ENCODE assay signal across 11 cellular contexts in the genomic region with DNA sequence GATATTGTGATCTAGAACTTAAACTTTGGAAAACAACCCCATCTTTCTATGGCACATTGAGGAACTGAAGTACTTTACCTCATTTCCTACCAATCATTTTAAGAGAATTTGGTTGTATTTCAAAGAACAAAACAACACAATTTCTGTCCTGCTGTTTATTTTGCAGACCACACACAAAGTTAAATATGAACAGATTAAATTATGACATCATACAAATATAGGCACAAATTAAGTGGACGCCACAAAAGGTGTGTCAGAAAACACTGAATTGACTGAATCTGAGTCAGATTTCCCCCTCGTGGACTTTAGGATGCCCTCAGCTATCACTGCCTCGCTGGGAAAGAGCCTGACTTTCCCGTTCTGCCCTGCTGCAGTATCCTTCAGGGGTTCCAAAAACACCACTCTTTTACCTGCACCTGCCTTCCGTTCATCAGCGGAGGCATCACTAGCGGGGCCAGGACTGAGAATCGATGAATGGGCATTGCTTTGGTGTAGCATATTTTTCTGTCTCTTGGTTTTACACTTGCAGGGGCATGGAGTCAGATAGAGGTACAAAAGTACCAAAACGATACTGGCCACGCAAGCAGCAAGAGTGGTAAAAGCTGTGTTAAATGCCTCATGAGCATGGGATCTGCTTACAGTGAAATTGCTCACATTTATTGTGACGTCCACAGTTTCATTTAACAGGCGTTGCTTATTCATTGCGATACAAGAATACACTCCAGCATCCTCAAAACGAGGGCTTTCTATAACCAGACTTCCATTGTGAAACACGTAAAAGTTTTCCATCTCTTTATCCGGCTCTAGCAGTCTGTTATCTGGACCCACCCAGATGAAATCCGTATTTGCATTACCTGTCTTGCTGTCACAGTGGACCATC. TPM values are rescaled to one million over a fixed set of nuclear protein-coding genes. Genes with fewer than 3 reads are reported as not detected.
DNase-seq lines count a peak whose midpoint lies in the region; ATAC-seq and TF ChIP-seq lines count a peak whose summit lies in the region.
"Had no signal": no experiment of that assay in that cellular context is flagged by ENCODE, and none has a peak within 500 bp of the region (broad histone marks: within the 10 kb centered on the region; RNA-seq: fewer than 3 reads in every experiment).

No MANE protein-coding gene starts in this region.

- H3K18ac ChIP-seq in mesenchymal stem cell (ENCODE audit: low read depth in 1 of 2, low read length in 2 of 2), result no peak overlapping the region

- H2BK120ac ChIP-seq in mesenchymal stem cell (ENCODE audit: low read depth, low read length), result no peak overlapping the region

- H3K14ac ChIP-seq in mesenchymal stem cell (ENCODE audit: low read length in 2 of 2), result no peak overlapping the region

- no peaks in the 10 kb centered on the region for H3K79me2 ChIP-seq in OCI-LY7 (ENCODE audit: insufficient read depth, low read depth, low read length)

- H3K23ac ChIP-seq in mesenchymal stem cell (ENCODE audit: low read length in 2 of 2), result no peak overlapping the region

- no peaks in the 10 kb centered on the region for H3K9me2 ChIP-seq in OCI-LY7 (ENCODE audit: insufficient read depth, low read length)

- H3K9ac ChIP-seq in mesenchymal stem cell (ENCODE audit: low read length), result no peak overlapping the region
- H3K9ac ChIP-seq: KMS-11 had no signal

- TF ChIP-seq CTCF in upper lobe of right lung (IDR thresholded peaks at IDR 0.05), result no peak
- no peak for TF ChIP-seq CTCF in OCI-LY7 (conservative IDR thresholded peaks at IDR 0.05; ENCODE audit: low read length)

- H2BK15ac ChIP-seq in mesenchymal stem cell (ENCODE audit: low read depth, poor library complexity, severe bottlenecking), result no peak overlapping the region

- H3K9me3 ChIP-seq in mesenchymal stem cell (ENCODE audit: control insufficient read depth, low read length) (no peaks in the 10 kb centered on the region), upper lobe of right lung (no peaks in the 10 kb centered on the region), OCI-LY7 (ENCODE audit: low read length) (no peaks in the 10 kb centered on the region)

- peaks cover 4% of the 10 kb centered on the region for H3K79me1 ChIP-seq in mesenchymal stem cell (replicated peaks; ENCODE audit: low read length, poor library complexity, severe bottlenecking)

- H3K36me3 ChIP-seq in mesenchymal stem cell (ENCODE audit: control insufficient read depth in 1 of 2, insufficient read depth in 2 of 2, low read depth in 1 of 2, low read length in 2 of 2) (peaks cover 0 to 3% of the 10 kb centered on the region in 2 experiments), upper lobe of right lung (no peaks in the 10 kb centered on the region), OCI-LY7 (ENCODE audit: insufficient read depth, low read length) (no peaks in the 10 kb centered on the region)

- no peak overlapping the region for H4K8ac ChIP-seq in mesenchymal stem cell (ENCODE audit: low read length)

- H3K4me3 ChIP-seq in mesenchymal stem cell (ENCODE audit: insufficient read depth in 1 of 2, low read depth in 1 of 2, low read length in 2 of 2) (peak overlapping the region in 1 of 2 experiments; percentile 18), upper lobe of right lung (peak overlapping the region; percentile 73), OCI-LY7 (ENCODE audit: low read depth, low read length, poor library complexity, severe bottlenecking) (no peak overlapping the region)

- intact Hi-C loops in upper lobe of right lung (cut with DNase I), result no loop called here
- intact Hi-C loops in OCI-LY7 (cut with micrococcal nuclease; ENCODE audit: unreplicated experiment), result loop anchor here (5.0 kb wide), 1 partner anchor 45 kb away; no protein-coding TSS in a partner anchor

- no peak overlapping the region for H2AK5ac ChIP-seq in mesenchymal stem cell (ENCODE audit: low read length, severe bottlenecking)

- no peak overlapping the region for H2BK12ac ChIP-seq in mesenchymal stem cell (ENCODE audit: low read length in 2 of 2)

- H3K4me2 ChIP-seq in mesenchymal stem cell (ENCODE audit: low read length, poor library complexity, severe bottlenecking), result peak overlapping the region; percentile 56
- no peak overlapping the region for H3K4me2 ChIP-seq in OCI-LY7 (ENCODE audit: low read length)
- H3K4me2 ChIP-seq: KMS-11 had no signal

- H3K27ac ChIP-seq in mesenchymal stem cell (ENCODE audit: low read length, poor library complexity, severe bottlenecking), result peak overlapping the region; percentile 7
- no peak overlapping the region for H3K27ac ChIP-seq in upper lobe of right lung
- no peak overlapping the region for H3K27ac ChIP-seq in OCI-LY7 (ENCODE audit: low read depth, low read length, poor library complexity, severe bottlenecking)
- H3K27ac ChIP-seq: KMS-11 had no signal

- ATAC-seq in activated T-cell treated with anti-CD3 and anti-CD28 coated beads, Interleukin-2, amount 50 U/mL, for 72 hours (replicated peaks in 1 of 2), result no peak
- ATAC-seq in activated naive CD8-positive, alpha-beta T cell treated with anti-CD3 and anti-CD28 coated beads, Interleukin-2, amount 10 ng/mL, durations not matched to agents 7 days and 5 days (ENCODE audit: low read depth), result no peak
- ATAC-seq in upper lobe of right lung, result no peak

- DNase-seq in activated T-cell treated with anti-CD3 and anti-CD28 coated beads, Interleukin-2, amount 50 U/mL, for 72 hours, result no peak
- DNase-seq in activated T-cell treated with anti-CD3 and anti-CD28 coated beads, Interleukin-2, amount 50 U/mL, for 1 hour, result no peak
- no peak for DNase-seq in activated naive CD8-positive, alpha-beta T cell treated with anti-CD3 and anti-CD28 coated beads, Interleukin-2, amount 10 ng/mL, durations not matched to agents 7 days and 5 days
- no peak for DNase-seq in mesenchymal stem cell
- DNase-seq in upper lobe of right lung, result no peak
- no peak for DNase-seq in OCI-LY7 (ENCODE audit: low spot score)
- no peak for DNase-seq in LoVo (ENCODE audit: low spot score)
- DNase-seq in NCI-H345 (lab: John Stamatoyannopoulos, UW), result no peak
- DNase-seq: NCI-H446 treated with DMSO at 0.1 percent for 48 hours had no signal

- no peaks in the 10 kb centered on the region for H4K20me1 ChIP-seq in OCI-LY7 (ENCODE audit: insufficient read depth, low read length)

- H3K4me1 ChIP-seq in mesenchymal stem cell (ENCODE audit: control insufficient read depth, insufficient read depth, low read depth, low read length) (peaks cover 9% of the 10 kb centered on the region), upper lobe of right lung (peaks cover 10% of the 10 kb centered on the region), OCI-LY7 (ENCODE audit: insufficient read depth, low read length, poor library complexity, severe bottlenecking) (no peaks in the 10 kb centered on the region)

- H2BK5ac ChIP-seq in mesenchymal stem cell (ENCODE audit: low read depth, low read length, poor library complexity, severe bottlenecking), result no peak overlapping the region

- peak overlapping the region in 1 of 2 experiments; percentile 51 for H3K4ac ChIP-seq in mesenchymal stem cell (ENCODE audit: low read depth in 1 of 2, low read length in 2 of 2)

- H3K27me3 ChIP-seq in mesenchymal stem cell (ENCODE audit: control insufficient read depth in 1 of 2, insufficient read depth in 1 of 2, low read length in 2 of 2), result peaks cover 0 to 42% of the 10 kb centered on the region in 2 experiments
- no peaks in the 10 kb centered on the region for H3K27me3 ChIP-seq in upper lobe of right lung

- POLR2A ChIA-PET in activated naive CD8-positive, alpha-beta T cell treated with anti-CD3 and anti-CD28 coated beads, Interleukin-2, amount 10 ng/mL, durations not matched to agents 7 days and 5 days (lab: Charles Lee), result interaction anchor here (3.1 to 9.1 kb wide), 3 partner anchors 115 to 319 kb away, joined by 24 to 258 read pairs (median 57); no protein-coding TSS in a partner anchor
- POLR2A ChIA-PET in OCI-LY7 (lab: Charles Lee), result interaction anchor here (0.7 kb wide), 1 partner anchor 82 kb away, joined by 3 read pairs; no protein-coding TSS in a partner anchor

- H3K4me3 Mint-ChIP-seq in activated T-cell treated with anti-CD3 and anti-CD28 coated beads, Interleukin-2, amount 50 U/mL, for 72 hours, result peak overlapping the region; percentile 98
- H3K4me3 Mint-ChIP-seq in activated naive CD8-positive, alpha-beta T cell treated with anti-CD3 and anti-CD28 coated beads, Interleukin-2, amount 10 ng/mL, durations not matched to agents 7 days and 5 days, result peak overlapping the region; percentile 96

- H3K27me3 Mint-ChIP-seq in activated T-cell treated with anti-CD3 and anti-CD28 coated beads, Interleukin-2, amount 50 U/mL, for 72 hours (ENCODE audit: low read depth), result no peaks in the 10 kb centered on the region
- H3K27me3 Mint-ChIP-seq in activated naive CD8-positive, alpha-beta T cell treated with anti-CD3 and anti-CD28 coated beads, Interleukin-2, amount 10 ng/mL, durations not matched to agents 7 days and 5 days, result no peaks in the 10 kb centered on the region

- H2AFZ ChIP-seq in mesenchymal stem cell (ENCODE audit: low read depth, low read length) (no peak overlapping the region), OCI-LY7 (ENCODE audit: low read length) (no peak overlapping the region)

- WGBS in mesenchymal stem cell, result 85% methylated on average over 17 of the region's 17 CpGs

- H3K4me1 Mint-ChIP-seq in activated T-cell treated with anti-CD3 and anti-CD28 coated beads, Interleukin-2, amount 50 U/mL, for 72 hours (ENCODE audit: low read depth), result peaks cover 54% of the 10 kb centered on the region
- H3K4me1 Mint-ChIP-seq in activated naive CD8-positive, alpha-beta T cell treated with anti-CD3 and anti-CD28 coated beads, Interleukin-2, amount 10 ng/mL, durations not matched to agents 7 days and 5 days, result peaks cover 32% of the 10 kb centered on the region

- peaks cover 7 to 10% of the 10 kb centered on the region in 2 donors for H3K36me3 Mint-ChIP-seq in activated T-cell treated with anti-CD3 and anti-CD28 coated beads, Interleukin-2, amount 50 U/mL, for 72 hours (ENCODE audit: insufficient read depth in 2 of 2)
- peaks cover 9% of the 10 kb centered on the region for H3K36me3 Mint-ChIP-seq in activated naive CD8-positive, alpha-beta T cell treated with anti-CD3 and anti-CD28 coated beads, Interleukin-2, amount 10 ng/mL, durations not matched to agents 7 days and 5 days
- H3K36me3 Mint-ChIP-seq: CD14-positive monocyte had no signal

- BruUV-seq in OCI-LY7 (replicated peaks; lab: Mats Ljungman, UMichigan), result no TSS peak

- no peak overlapping the region for H4K91ac ChIP-seq in mesenchymal stem cell (ENCODE audit: low read length)

- H3K9me3 Mint-ChIP-seq in activated T-cell treated with anti-CD3 and anti-CD28 coated beads, Interleukin-2, amount 50 U/mL, for 72 hours, result no peaks in the 10 kb centered on the region
- H3K9me3 Mint-ChIP-seq in activated naive CD8-positive, alpha-beta T cell treated with anti-CD3 and anti-CD28 coated beads, Interleukin-2, amount 10 ng/mL, durations not matched to agents 7 days and 5 days, result no peaks in the 10 kb centered on the region

- CTCF ChIA-PET in OCI-LY7 (lab: Charles Lee; ENCODE audit: unreplicated experiment), result no interaction called here

- H3K27ac Mint-ChIP-seq in activated T-cell treated with anti-CD3 and anti-CD28 coated beads, Interleukin-2, amount 50 U/mL, for 72 hours, result peak overlapping the region; percentile 100
- H3K27ac Mint-ChIP-seq in activated naive CD8-positive, alpha-beta T cell treated with anti-CD3 and anti-CD28 coated beads, Interleukin-2, amount 10 ng/mL, durations not matched to agents 7 days and 5 days, result peak overlapping the region; percentile 18
- H3K27ac Mint-ChIP-seq: CD14-positive monocyte had no signal

RNA-seq across cellular contexts. Expression of gene PCED1B, which starts 2.0 kb away (rescaled TPM):
- total RNA-seq in activated T-cell treated with anti-CD3 and anti-CD28 coated beads, Interleukin-2, amount 50 U/mL, for 72 hours, result 10 to 100 TPM; 73.6 to 91.8 TPM
- total RNA-seq in activated naive CD8-positive, alpha-beta T cell treated with anti-CD3 and anti-CD28 coated beads, Interleukin-2, amount 10 ng/mL, durations not matched to agents 7 days and 5 days, result 100 to 1,000 TPM; 102 to 104 TPM
- 3.0 TPM for polyA plus RNA-seq in mesenchymal stem cell (2013, experiment 1 of 2)
- 2.4 TPM for polyA plus RNA-seq in mesenchymal stem cell (2013, experiment 2 of 2)
- total RNA-seq in upper lobe of right lung, result 7.6 TPM
- total RNA-seq in OCI-LY7 (2014; rRNA removed; shearing (Covaris generic)), result 8.4 TPM in 2 replicates
- total RNA-seq in OCI-LY7 (2022), result 19.3 and 24.3 TPM in 2 replicates

RNA-seq across cellular contexts. Expression of gene AMIGO2, which starts 2.3 kb away (rescaled TPM):
- total RNA-seq in activated T-cell treated with anti-CD3 and anti-CD28 coated beads, Interleukin-2, amount 50 U/mL, for 72 hours, result 10 to 100 TPM; 15.1 to 18.2 TPM
- total RNA-seq in activated naive CD8-positive, alpha-beta T cell treated with anti-CD3 and anti-CD28 coated beads, Interleukin-2, amount 10 ng/mL, durations not matched to agents 7 days and 5 days, result 10 to 100 TPM; 20.2 to 20.5 TPM
- polyA plus RNA-seq in mesenchymal stem cell (2013, experiment 1 of 2), result 13.2 TPM
- 13.5 TPM for polyA plus RNA-seq in mesenchymal stem cell (2013, experiment 2 of 2)
- 22.8 TPM for total RNA-seq in upper lobe of right lung
- total RNA-seq in OCI-LY7 (2014; rRNA removed; shearing (Covaris generic)), result not detected in 2 replicates
- total RNA-seq in OCI-LY7 (2022), result not detected in 2 replicates

Comparison
In these comparisons a context has a peak if more than half of its experiments do, and no peak if none do; other contexts are left out.
1. RNA of gene AMIGO2, which starts 2.3 kb away (total RNA-seq): 22.8 TPM in upper lobe of right lung (single experiment), 20.2 to 20.5 TPM in activated naive CD8-positive, alpha-beta T cell treated with anti-CD3 and anti-CD28 coated beads, Interleukin-2, amount 10 ng/mL, durations not matched to agents 7 days and 5 days and 15.1 to 18.2 TPM in activated T-cell treated with anti-CD3 and anti-CD28 coated beads, Interleukin-2, amount 50 U/mL, for 72 hours; not detected in OCI-LY7; every median in the first group is over 10 times any median in the second.